16 cellular contexts compared by ENCODE assay signal in the genomic region with DNA sequence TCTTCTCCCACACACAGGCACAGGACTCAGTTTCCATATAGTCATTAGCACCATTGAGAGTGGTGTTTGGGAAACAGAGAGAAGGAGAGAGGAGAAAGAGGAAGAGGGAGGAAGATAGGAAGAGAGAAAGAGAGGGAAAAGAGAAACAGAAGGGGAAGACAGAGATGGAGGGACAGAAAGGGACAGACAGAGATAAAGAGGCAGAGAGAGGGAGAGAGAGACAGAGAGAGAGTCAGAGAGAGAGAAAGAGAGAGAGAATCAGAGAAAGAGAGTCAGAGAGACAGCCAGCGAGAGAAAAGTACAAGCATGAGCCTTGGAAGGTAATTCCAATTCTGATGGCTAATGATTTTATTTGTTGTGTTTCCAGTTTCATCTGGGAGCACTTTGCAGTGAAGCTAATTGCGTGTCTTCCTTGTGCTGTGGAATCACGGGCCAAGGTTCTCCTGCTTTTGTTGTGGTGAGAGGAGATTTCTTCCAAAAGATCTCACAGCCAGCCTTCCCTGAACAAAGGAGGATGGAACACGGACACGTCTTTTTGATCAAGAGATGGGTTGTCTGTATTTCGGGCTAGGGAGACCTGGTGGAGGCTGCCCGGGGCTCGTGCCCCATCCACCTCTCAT.
DNase-seq lines count a peak whose midpoint lies in the region; ATAC-seq, FAIRE-seq and TF ChIP-seq lines count a peak whose summit lies in the region.
"Had no signal": no experiment of that assay in that cellular context is flagged by ENCODE, and none has a peak within 500 bp of the region (broad histone marks: within the 10 kb centered on the region; RNA-seq: fewer than 3 reads in every experiment).

No MANE protein-coding gene starts in this region.

- H3K4me1 ChIP-seq in HepG2 (ENCODE audit: insufficient read depth, low read length) (0 out of 2 replicates have a peak, but pooled peaks cover 7% of the 10 kb centered on the region), right lobe of liver (peaks cover 0 to 26% (median 10%) of the 10 kb centered on the region in 4 donors), astrocyte (ENCODE audit: insufficient read depth, low read length) (no peaks in the 10 kb centered on the region), prostate gland (replicated peaks) (no peaks in the 10 kb centered on the region)
- H3K4me1 ChIP-seq: Caco-2, HAP-1 had no signal

- peaks cover 34% of the 10 kb centered on the region for H3K27me3 Mint-ChIP-seq in astrocyte (ENCODE audit: low read depth, unreplicated experiment)

- H3K9me3 ChIP-seq in HepG2 (ENCODE audit: low read length) (no peaks in the 10 kb centered on the region), right lobe of liver (no peaks in the 10 kb centered on the region), astrocyte (ENCODE audit: insufficient read depth, low read depth, low read length) (no peaks in the 10 kb centered on the region), prostate gland (no peaks in the 10 kb centered on the region)
- H3K9me3 ChIP-seq: Caco-2, HAP-1 had no signal

- in situ Hi-C loops in HepG2 (cut with HindIII; ENCODE audit: extremely low pct_ligation_motif_present, low pct_unique_long_range_greater_than_20kb), result no loop called here

- DNase-seq in HepG2 (ENCODE audit: low spot score) (no peak), right lobe of liver (no peak), astrocyte (ENCODE audit: low read depth) (no peak), islet precursor cell (peak; percentile 42), superior temporal gyrus (ENCODE audit: extremely low spot score) (no peak), prostate gland (ENCODE audit: low spot score) (no peak), AG08395 (ENCODE audit: low spot score) (no peak)
- DNase-seq: Caco-2; CD8-positive, alpha-beta memory T cell; DND-41; GDM1; IMR-90 had no signal

- no peak for TF ChIP-seq RAD21 in HepG2 (CRISPR knock-in tag; IDR thresholded peaks at IDR 0.05)

- H3K4me3 Mint-ChIP-seq in astrocyte (ENCODE audit: unreplicated experiment), result no peak overlapping the region
- H3K4me3 Mint-ChIP-seq: CD8-positive, alpha-beta memory T cell had no signal

- WGBS in HepG2 (ENCODE audit: low lambda C conversion rate), result 24% methylated on average over 8 of the region's 8 CpGs
- 95% methylated on average over 4 of the region's 8 CpGs for WGBS in right lobe of liver (ENCODE audit: insufficient coverage, low coverage, low lambda C conversion rate, missing lambda C conversion rate)
- 87% methylated on average over 8 of the region's 8 CpGs for WGBS in prostate gland

- intact Hi-C loops in HepG2 (cut with micrococcal nuclease; ENCODE audit: unreplicated experiment), result no loop called here
- intact Hi-C loops in right lobe of liver (cut with DNase I), result no loop called here
- intact Hi-C loops in prostate gland (cut with DNase I), result no loop called here

- no peaks in the 10 kb centered on the region for H3K36me3 Mint-ChIP-seq in astrocyte (ENCODE audit: low read depth, unreplicated experiment)
- H3K36me3 Mint-ChIP-seq: CD8-positive, alpha-beta memory T cell had no signal

- BruUV-seq in HepG2 (replicated peaks; lab: Mats Ljungman, UMichigan), result no TSS peak

- CTCF ChIA-PET in HepG2 (lab: Yijun Ruan, JAX; ENCODE audit: low intra/inter-chr PET ratio, low total read pairs), result no interaction called here

- no peak overlapping the region for H3K9ac ChIP-seq in HepG2 (ENCODE audit: insufficient read depth, low read depth, low read length)
- no peak overlapping the region for H3K9ac ChIP-seq in astrocyte (ENCODE audit: low read length)

- POLR2A ChIA-PET in HepG2 (lab: Yijun Ruan, JAX), result no interaction called here

- H3K27ac Mint-ChIP-seq in astrocyte (ENCODE audit: unreplicated experiment), result no peak overlapping the region
- H3K27ac Mint-ChIP-seq: CD8-positive, alpha-beta memory T cell had no signal

- H4K20me1 ChIP-seq in HepG2 (ENCODE audit: insufficient read depth, low read length) (no peaks in the 10 kb centered on the region), astrocyte (ENCODE audit: insufficient read depth, low read length) (no peaks in the 10 kb centered on the region)

- H3K4me3 ChIP-seq in HepG2 (replicated peaks in 1 of 3; ENCODE audit: insufficient read depth in 1 of 3, low read depth in 2 of 3, low read length in 3 of 3) (no peak overlapping the region), right lobe of liver (no peak overlapping the region), astrocyte (ENCODE audit: insufficient read depth, low read depth, low read length) (no peak overlapping the region), prostate gland (no peak overlapping the region)
- H3K4me3 ChIP-seq: HAP-1 had no signal

- no peak for TF ChIP-seq POLR2A in HepG2 (IDR thresholded peaks at IDR 0.05; ENCODE audit: insufficient read depth in 1 of 2, low read depth in 2 of 2, low read length in 2 of 2)
- no peak for TF ChIP-seq POLR2A in right lobe of liver (IDR thresholded peaks at IDR 0.05)
- no peak for TF ChIP-seq POLR2A in prostate gland (IDR thresholded peaks at IDR 0.05)

- H3K4me2 ChIP-seq in HepG2 (ENCODE audit: low read depth, low read length) (no peak overlapping the region), astrocyte (ENCODE audit: low read length) (no peak overlapping the region)

- FAIRE-seq in HepG2 (lab: Jason Lieb, UNC) (no peak), astrocyte (lab: Jason Lieb, UNC) (peak; percentile 9)
- FAIRE-seq: A204.1, GM19239, H1 had no signal

- H3K27me3 ChIP-seq in HepG2 (ENCODE audit: control insufficient read depth in 1 of 2, insufficient read depth in 2 of 2, low read length in 2 of 2) (peaks cover 11 to 56% of the 10 kb centered on the region in 2 experiments), right lobe of liver (no peaks in the 10 kb centered on the region), astrocyte (ENCODE audit: insufficient read depth, low read length) (peaks cover 2% of the 10 kb centered on the region), prostate gland (replicated peaks; ENCODE audit: insufficient read depth) (no peaks in the 10 kb centered on the region)

- H3K27ac ChIP-seq in HepG2 (ENCODE audit: extremely low read length, insufficient read depth, low read length) (no peak overlapping the region), right lobe of liver (no peak overlapping the region), astrocyte (ENCODE audit: low read depth, low read length) (no peak overlapping the region), prostate gland (no peak overlapping the region)

- no peaks in the 10 kb centered on the region for H3K4me1 Mint-ChIP-seq in astrocyte (ENCODE audit: low read depth, unreplicated experiment)
- H3K4me1 Mint-ChIP-seq: CD8-positive, alpha-beta memory T cell had no signal

- H3K79me2 ChIP-seq in HepG2 (ENCODE audit: insufficient read depth, low read length) (no peaks in the 10 kb centered on the region), astrocyte (ENCODE audit: insufficient read depth, low read length) (no peaks in the 10 kb centered on the region)

- TF ChIP-seq CTCF in HepG2 (CRISPR knock-in tag; IDR thresholded peaks at IDR 0.05), result no peak
- TF ChIP-seq CTCF in right lobe of liver (IDR thresholded peaks at IDR 0.05), result no peak
- no peak for TF ChIP-seq CTCF in astrocyte (IDR thresholded peaks at IDR 0.05; ENCODE audit: insufficient read depth, low read depth, low read length)
- no peak for TF ChIP-seq CTCF in prostate gland (IDR thresholded peaks at IDR 0.05)

- peaks cover 5% of the 10 kb centered on the region for H3K9me3 Mint-ChIP-seq in astrocyte (ENCODE audit: unreplicated experiment)
- H3K9me3 Mint-ChIP-seq: CD8-positive, alpha-beta memory T cell had no signal

- TF ChIP-seq EP300 in HepG2 (IDR thresholded peaks at IDR 0.05; ENCODE audit: low read depth in 2 of 2, low read length in 2 of 2), result no peak
- no peak for TF ChIP-seq EP300 in HepG2 (CRISPR knock-in tag; IDR thresholded peaks at IDR 0.05; ENCODE audit: borderline replicate concordance)

- H3K36me3 ChIP-seq in HepG2 (replicated peaks in 1 of 2; ENCODE audit: control insufficient read depth in 1 of 2, insufficient read depth in 2 of 2, low read length in 2 of 2), result no peaks in the 10 kb centered on the region
- H3K36me3 ChIP-seq in right lobe of liver, result no peaks in the 10 kb centered on the region
- H3K36me3 ChIP-seq in astrocyte (ENCODE audit: insufficient read depth, low read length), result no peaks in the 10 kb centered on the region
- no peaks in the 10 kb centered on the region for H3K36me3 ChIP-seq in prostate gland
- H3K36me3 ChIP-seq: HAP-1 had no signal

- ATAC-seq in HepG2 (no peak), right lobe of liver (no peak)

- H2AFZ ChIP-seq in HepG2 (ENCODE audit: low read length), result no peak overlapping the region
- no peak overlapping the region for H2AFZ ChIP-seq in astrocyte (ENCODE audit: low read depth, low read length)

TF ChIP-seq in HepG2, 621 proteins besides CTCF, POLR2A, EP300 and RAD21:
- TF ChIP-seq IKZF1 (IDR thresholded peaks at IDR 0.05) (0 out of 2 replicates have a peak, but pooled peaks have one; percentile 82), FOSL2 (CRISPR knock-in tag; IDR thresholded peaks at IDR 0.05) (no peak)
